ENCODE assay signal across 10 cellular contexts in the genomic region with DNA sequence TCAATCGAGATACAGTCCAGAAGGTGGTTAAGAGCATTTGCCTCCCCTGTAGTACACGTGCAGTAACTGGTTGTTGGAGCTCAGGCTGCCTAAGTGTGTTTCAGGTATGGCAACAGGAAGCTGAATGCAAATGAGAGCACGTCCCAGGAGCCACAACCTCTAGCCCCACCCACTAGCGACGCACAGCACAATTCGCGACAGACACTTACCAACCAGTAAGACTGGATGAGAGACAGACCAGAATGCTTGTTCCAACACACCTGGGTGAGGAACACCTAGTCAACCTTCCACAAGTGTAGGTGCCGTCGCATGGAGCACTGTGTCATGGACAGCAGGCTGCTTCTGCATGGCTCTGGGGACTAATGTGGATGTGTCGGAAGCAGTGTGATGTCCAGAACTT. TPM values are rescaled to one million over a fixed set of nuclear protein-coding genes. Genes with fewer than 3 reads are reported as not detected.
DNase-seq lines count a peak whose midpoint lies in the region; ATAC-seq and TF ChIP-seq lines count a peak whose summit lies in the region.
"Had no signal": no experiment of that assay in that cellular context is flagged by ENCODE, and none has a peak within 500 bp of the region (broad histone marks: within the 10 kb centered on the region; RNA-seq: fewer than 3 reads in every experiment).

No MANE protein-coding gene starts in this region.

- ATAC-seq in HG03175 (IDR thresholded peaks at IDR 0.05; ENCODE audit: unreplicated experiment) (peak; percentile 55), psoas muscle (no peak), GM19397 (IDR thresholded peaks at IDR 0.05; ENCODE audit: unreplicated experiment) (no peak)

- H3K4me1 ChIP-seq in colonic mucosa, result no peaks in the 10 kb centered on the region
- H3K4me1 ChIP-seq in psoas muscle, result peaks cover 10% of the 10 kb centered on the region

- no peaks in the 10 kb centered on the region for H3K36me3 ChIP-seq in colonic mucosa
- no peaks in the 10 kb centered on the region for H3K36me3 ChIP-seq in psoas muscle (ENCODE audit: insufficient read depth in 1 of 2, low read depth in 1 of 2)

- H3K27ac ChIP-seq in colonic mucosa, result no peak overlapping the region
- H3K27ac ChIP-seq in psoas muscle, result no peak overlapping the region
- H3K27ac ChIP-seq: hepatocyte had no signal

- 82 to 88% (median 86%) methylated on average over 10 of the region's 10 CpGs for WGBS in psoas muscle, 3 donors

- DNase-seq in activated CD4-positive, CD25-positive, alpha-beta regulatory T cell treated with anti-CD3 and anti-CD28 coated beads, Interleukin-2, amount 50 U/mL, for 16 hours (ENCODE audit: low read depth, low spot score), result peak; percentile 47
- peak; percentile 63 for DNase-seq in colonic mucosa
- DNase-seq in stimulated activated CD8-positive, alpha-beta memory T cell treated with anti-CD3 and anti-CD28 coated beads, Interleukin-15, amount 100 ng/mL, for 1 hour (ENCODE audit: low read depth), result peak; percentile 46
- no peak for DNase-seq in psoas muscle
- no peak for DNase-seq in NCI-H2196 (lab: John Stamatoyannopoulos, UW; ENCODE audit: unreplicated experiment)
- no peak for DNase-seq in DMS 273 treated with DMSO at 0.1 percent for 48 hours (lab: John Stamatoyannopoulos, UW)
- DNase-seq: Kasumi-1 had no signal

- H3K9ac ChIP-seq in colonic mucosa (ENCODE audit: low read depth in 2 of 2, low read length in 2 of 2), result no peak overlapping the region

- H3K9me3 ChIP-seq in colonic mucosa, result no peaks in the 10 kb centered on the region
- no peaks in the 10 kb centered on the region for H3K9me3 ChIP-seq in psoas muscle

- H3K4me3 ChIP-seq in colonic mucosa, result no peak overlapping the region
- no peak overlapping the region for H3K4me3 ChIP-seq in psoas muscle
- H3K4me3 ChIP-seq: hepatocyte had no signal

- no peaks in the 10 kb centered on the region for H3K27me3 ChIP-seq in colonic mucosa
- H3K27me3 ChIP-seq in psoas muscle (ENCODE audit: insufficient read depth in 3 of 3, low read length in 2 of 3), result no peaks in the 10 kb centered on the region
- H3K27me3 ChIP-seq: hepatocyte had no signal

- TF ChIP-seq CTCF in colonic mucosa (IDR thresholded peaks at IDR 0.05) (no peak), psoas muscle (IDR thresholded peaks at IDR 0.05) (no peak)

- intact Hi-C loops in colonic mucosa (cut with DNase I) (loop anchor here (5.0 kb wide), 2 partner anchors 63 to 208 kb away; no protein-coding TSS in a partner anchor), psoas muscle (cut with DNase I) (loop anchor here (5.0 kb wide), 1 partner anchor 63 kb away; no protein-coding TSS in a partner anchor)

RNA-seq across cellular contexts. Expression of a gene that starts 7.2 kb away (rescaled TPM):
- total RNA-seq in colonic mucosa, result 100 to 1,000 TPM; 135 to 173 TPM
- total RNA-seq in psoas muscle, result 10 to 100 TPM; 10.2 to 62.0 (median 52.2) TPM
- polyA plus RNA-seq in psoas muscle, result 100 to 1,000 TPM in 1 of 3 donors, 10 to 100 TPM in 2; 28.1 to 131 (median 33.4) TPM

RNA-seq across cellular contexts. Expression of a gene that starts 54.3 kb away (rescaled TPM):
- 1 to 10 TPM; 5.5 to 6.5 TPM for total RNA-seq in colonic mucosa
- 1 to 10 TPM; 1.9 to 3.1 (median 2.2) TPM for total RNA-seq in psoas muscle
- polyA plus RNA-seq in psoas muscle, result 1 to 10 TPM in 2 of 3 donors, under 1 TPM in 1; 0.74 to 1.1 (median 1.0) TPM

Comparison
In these comparisons a context has a peak if more than half of its experiments do, and no peak if none do; other contexts are left out.
1. DNase-seq: peak in activated CD4-positive, CD25-positive, alpha-beta regulatory T cell treated with anti-CD3 and anti-CD28 coated beads, Interleukin-2, amount 50 U/mL, for 16 hours (single experiment), colonic mucosa (single experiment) and stimulated activated CD8-positive, alpha-beta memory T cell treated with anti-CD3 and anti-CD28 coated beads, Interleukin-15, amount 100 ng/mL, for 1 hour (single experiment); none in psoas muscle (0 of 2), NCI-H2196 (single experiment) and DMS 273 treated with DMSO at 0.1 percent for 48 hours (single experiment).